8 cellular contexts compared by ENCODE assay signal in the genomic region with DNA sequence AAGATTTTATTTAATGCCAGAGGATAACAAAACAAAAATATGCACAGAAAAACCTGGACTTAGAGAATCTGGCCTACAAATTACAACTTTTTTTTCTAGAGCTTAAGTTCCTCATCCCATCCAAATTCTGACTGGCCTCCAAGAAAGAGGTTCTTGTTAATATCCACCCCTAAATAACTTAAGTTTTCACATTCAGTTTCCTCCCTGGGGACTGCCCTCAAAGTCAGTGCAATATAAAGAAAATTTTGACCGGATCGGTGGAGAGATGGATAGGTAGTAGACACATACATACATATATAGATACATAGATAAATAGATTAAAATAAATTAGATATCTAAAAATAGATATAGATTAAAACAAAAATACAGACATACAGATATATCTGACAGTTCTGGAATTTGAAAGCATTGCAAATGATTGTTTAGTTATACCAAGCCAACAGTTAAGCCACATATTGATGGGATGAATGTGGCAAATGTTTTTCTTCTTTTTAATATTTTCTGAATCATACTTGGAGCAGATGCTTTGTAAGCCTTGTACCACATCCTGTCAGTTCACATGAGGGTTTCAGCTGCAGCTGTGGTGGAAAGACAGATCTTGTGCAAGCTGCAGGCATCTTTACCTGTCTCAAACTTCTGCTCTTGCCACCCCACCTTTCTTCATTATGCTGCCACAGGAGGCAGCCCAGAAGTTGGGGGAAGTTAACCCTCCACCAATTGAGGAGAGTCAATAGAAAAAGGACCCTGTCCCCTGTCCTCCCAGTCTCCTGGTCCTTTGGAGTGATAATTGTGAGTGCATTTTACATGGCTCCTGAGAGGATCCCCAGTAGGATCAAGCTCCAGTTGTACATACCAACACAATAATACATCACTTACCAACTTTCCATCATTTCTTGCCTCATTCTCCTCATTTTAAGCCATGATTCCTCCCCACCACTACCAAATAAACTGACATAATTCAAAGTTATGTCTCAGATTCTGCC. TPM values are rescaled to one million over a fixed set of nuclear protein-coding genes. Genes with fewer than 3 reads are reported as not detected.
DNase-seq lines count a peak whose midpoint lies in the region; ATAC-seq and TF ChIP-seq lines count a peak whose summit lies in the region.

No MANE protein-coding gene starts in this region.

- intact Hi-C loops in activated T-helper 2 cell treated with anti-CD3 and anti-CD28 coated beads, Interferon-gamma antibody, Interleukin-2, Interleukin-4, amounts not matched to agents 10 μg/mL and 5 μg/mL and 100 μg/mL, durations not matched to agents 14 hours and 24 hours and 36 hours (cut with micrococcal nuclease): loop anchor here (1.0 to 2.0 kb wide), 5 partner anchors 14 to 68 kb away; no protein-coding TSS in a partner anchor
- intact Hi-C loops in ovary (cut with DNase I): no loop called here

- peaks cover 10% of the 10 kb centered on the region for H3K36me3 Mint-ChIP-seq in activated T-helper 2 cell treated with anti-CD3 and anti-CD28 coated beads, Interferon-gamma antibody, Interleukin-2, Interleukin-4, amounts not matched to agents 10 μg/mL and 5 μg/mL and 100 μg/mL, durations not matched to agents 14 hours and 24 hours and 36 hours (ENCODE audit: low read depth)

- H3K4me3 ChIP-seq in MG63 (no peak overlapping the region), ovary (no peak overlapping the region)

- H3K27me3 Mint-ChIP-seq in activated T-helper 2 cell treated with anti-CD3 and anti-CD28 coated beads, Interferon-gamma antibody, Interleukin-2, Interleukin-4, amounts not matched to agents 10 μg/mL and 5 μg/mL and 100 μg/mL, durations not matched to agents 14 hours and 24 hours and 36 hours (ENCODE audit: low read depth): no peaks in the 10 kb centered on the region

- no peaks in the 10 kb centered on the region for H3K4me1 ChIP-seq in ovary (ENCODE audit: insufficient read depth)

- H3K27ac Mint-ChIP-seq in activated T-helper 2 cell treated with anti-CD3 and anti-CD28 coated beads, Interferon-gamma antibody, Interleukin-2, Interleukin-4, amounts not matched to agents 10 μg/mL and 5 μg/mL and 100 μg/mL, durations not matched to agents 14 hours and 24 hours and 36 hours: peak overlapping the region; percentile 83

- peak; percentile 70 for DNase-seq in EL
- peak; percentile 37 for DNase-seq in MG63
- DNase-seq in activated T-helper 2 cell treated with anti-CD3 and anti-CD28 coated beads, Interferon-gamma antibody, Interleukin-2, Interleukin-4, amounts not matched to agents 10 μg/mL and 5 μg/mL and 100 μg/mL, durations not matched to agents 14 hours and 24 hours and 36 hours (ENCODE audit: low spot score): peak; percentile 54
- peak; percentile 25 for DNase-seq in stimulated activated CD4-positive, alpha-beta T cell treated with anti-CD3 and anti-CD28 coated beads, Interleukin-12 subunit alpha, Interleukin-12 subunit beta, amount 100 ng/mL, for 4 hours
- no peak for DNase-seq in retina
- DNase-seq in ovary: no peak
- DNase-seq in SW480 (ENCODE audit: low spot score): no peak

- H3K9me3 ChIP-seq in MG63: no peaks in the 10 kb centered on the region
- H3K9me3 ChIP-seq in ovary: no peaks in the 10 kb centered on the region

- H3K27me3 ChIP-seq in MG63 (no peaks in the 10 kb centered on the region), ovary (no peaks in the 10 kb centered on the region)

- H3K4me3 Mint-ChIP-seq in activated T-helper 2 cell treated with anti-CD3 and anti-CD28 coated beads, Interferon-gamma antibody, Interleukin-2, Interleukin-4, amounts not matched to agents 10 μg/mL and 5 μg/mL and 100 μg/mL, durations not matched to agents 14 hours and 24 hours and 36 hours (ENCODE audit: low read depth): peak overlapping the region; percentile 2

- peaks cover 62% of the 10 kb centered on the region for H3K4me1 Mint-ChIP-seq in activated T-helper 2 cell treated with anti-CD3 and anti-CD28 coated beads, Interferon-gamma antibody, Interleukin-2, Interleukin-4, amounts not matched to agents 10 μg/mL and 5 μg/mL and 100 μg/mL, durations not matched to agents 14 hours and 24 hours and 36 hours (ENCODE audit: low read depth)

- no peak for TF ChIP-seq CTCF in ovary (IDR thresholded peaks at IDR 0.05)

- ATAC-seq in GM21737 (IDR thresholded peaks at IDR 0.05; ENCODE audit: unreplicated experiment): peak; percentile 95

- H3K27ac ChIP-seq in ovary: no peak overlapping the region

- TF ChIP-seq EP300 in ovary (IDR thresholded peaks at IDR 0.05): no peak

- H3K36me3 ChIP-seq in MG63 (no peaks in the 10 kb centered on the region), ovary (no peaks in the 10 kb centered on the region)

- WGBS in ovary, 3 donors: 87 to 92% (median 87%) methylated on average over 2 of the region's 2 CpGs

- no peak for TF ChIP-seq POLR2A in ovary (IDR thresholded peaks at IDR 0.05)

- H3K9me3 Mint-ChIP-seq in activated T-helper 2 cell treated with anti-CD3 and anti-CD28 coated beads, Interferon-gamma antibody, Interleukin-2, Interleukin-4, amounts not matched to agents 10 μg/mL and 5 μg/mL and 100 μg/mL, durations not matched to agents 14 hours and 24 hours and 36 hours: peaks cover 5% of the 10 kb centered on the region

RNA-seq across cellular contexts. Expression of a gene that starts 58.5 kb away (rescaled TPM):
- total RNA-seq in MG63 (2014; rRNA removed; shearing (Covaris generic); ENCODE audit: low replicate concordance): 0.49 and 3.6 TPM in 2 replicates
- total RNA-seq in activated T-helper 2 cell treated with anti-CD3 and anti-CD28 coated beads, Interferon-gamma antibody, Interleukin-2, Interleukin-4, amounts not matched to agents 10 μg/mL and 5 μg/mL and 100 μg/mL, durations not matched to agents 14 hours and 24 hours and 36 hours: 1.1 and 1.8 TPM in 2 replicates
- 10 to 100 TPM in 2 of 7 donors, 1 to 10 TPM in 5; 4.8 to 14.3 (median 8.1) TPM for total RNA-seq in ovary
- 1 to 10 TPM; 3.6 to 6.2 TPM for polyA plus RNA-seq in ovary

Comparison
In these comparisons a context has a peak if more than half of its experiments do, and no peak if none do; other contexts are left out.
1. DNase-seq: peak in EL (single experiment), MG63 (single experiment), activated T-helper 2 cell treated with anti-CD3 and anti-CD28 coated beads, Interferon-gamma antibody, Interleukin-2, Interleukin-4, amounts not matched to agents 10 μg/mL and 5 μg/mL and 100 μg/mL, durations not matched to agents 14 hours and 24 hours and 36 hours (single experiment) and stimulated activated CD4-positive, alpha-beta T cell treated with anti-CD3 and anti-CD28 coated beads, Interleukin-12 subunit alpha, Interleukin-12 subunit beta, amount 100 ng/mL, for 4 hours (single experiment); none in retina (single experiment), ovary (0 of 5) and SW480 (single experiment).